8 cellular contexts compared by ENCODE assay signal in genomic region chr17:42459983-42460300, GRCh38. TPM values are rescaled to one million over a fixed set of nuclear protein-coding genes. Genes with fewer than 3 reads are reported as not detected.
DNase-seq lines count a peak whose midpoint lies in the region; ATAC-seq and TF ChIP-seq lines count a peak whose summit lies in the region.

No MANE protein-coding gene starts in this region.

- peaks cover 5% of the 10 kb centered on the region for H3K36me3 Mint-ChIP-seq in activated naive CD4-positive, alpha-beta T cell treated with anti-CD3 and anti-CD28 coated beads, Interleukin-2, amount 50 U/mL, for 24 hours

- peaks cover 47% of the 10 kb centered on the region for H3K4me1 Mint-ChIP-seq in activated naive CD4-positive, alpha-beta T cell treated with anti-CD3 and anti-CD28 coated beads, Interleukin-2, amount 50 U/mL, for 24 hours

- H3K4me3 ChIP-seq in retinal pigment epithelial cell (ENCODE audit: low read length): peak overlapping the region; percentile 89

- no peaks in the 10 kb centered on the region for H3K27me3 Mint-ChIP-seq in activated naive CD4-positive, alpha-beta T cell treated with anti-CD3 and anti-CD28 coated beads, Interleukin-2, amount 50 U/mL, for 24 hours

- peak overlapping the region; percentile 92 for H3K27ac Mint-ChIP-seq in activated naive CD4-positive, alpha-beta T cell treated with anti-CD3 and anti-CD28 coated beads, Interleukin-2, amount 50 U/mL, for 24 hours

- no peak for TF ChIP-seq CTCF in retinal pigment epithelial cell (conservative IDR thresholded peaks at IDR 0.05; ENCODE audit: low read depth, low read length)

- DNase-seq in GM03348 (ENCODE audit: low spot score) (peak; percentile 64), MV-4-11 (lab: John Stamatoyannopoulos, UW) (peak; percentile 18), left cardiac atrium (no peak), retinal pigment epithelial cell (ENCODE audit: low read depth) (no peak), NCI-H2107 (lab: John Stamatoyannopoulos, UW) (no peak), superior temporal gyrus (ENCODE audit: extremely low spot score) (no peak), UCSD-AML1 (lab: John Stamatoyannopoulos, UW; ENCODE audit: unreplicated experiment) (no peak)

- intact Hi-C loops in left cardiac atrium (cut with DNase I): loop anchor here in 1 of 2 donors (10.0 kb wide), 1 partner anchor 55 kb away; no protein-coding TSS in a partner anchor

- H3K9me3 Mint-ChIP-seq in activated naive CD4-positive, alpha-beta T cell treated with anti-CD3 and anti-CD28 coated beads, Interleukin-2, amount 50 U/mL, for 24 hours: no peaks in the 10 kb centered on the region

- ATAC-seq in left cardiac atrium: peak; percentile 20 to 38

- H3K4me3 Mint-ChIP-seq in activated naive CD4-positive, alpha-beta T cell treated with anti-CD3 and anti-CD28 coated beads, Interleukin-2, amount 50 U/mL, for 24 hours: peak overlapping the region; percentile 92

RNA-seq across cellular contexts. Expression of gene ATP6V0A1, which starts 1.3 kb away (rescaled TPM):
- total RNA-seq in left cardiac atrium: 10 to 100 TPM; 40.3 to 55.4 TPM

RNA-seq across cellular contexts. Expression of gene CAVIN1, which starts 36.9 kb away (rescaled TPM):
- 100 to 1,000 TPM; 258 to 297 TPM for total RNA-seq in left cardiac atrium

Comparison
In these comparisons a context has a peak if more than half of its experiments do, and no peak if none do; other contexts are left out.
1. DNase-seq: peak in GM03348 (single experiment) and MV-4-11 (single experiment); none in left cardiac atrium (single experiment), retinal pigment epithelial cell (single experiment), NCI-H2107 (single experiment), superior temporal gyrus (single experiment) and UCSD-AML1 (single experiment).